Comparison of ENCODE assay signal across 15 cellular contexts in the genomic region with DNA sequence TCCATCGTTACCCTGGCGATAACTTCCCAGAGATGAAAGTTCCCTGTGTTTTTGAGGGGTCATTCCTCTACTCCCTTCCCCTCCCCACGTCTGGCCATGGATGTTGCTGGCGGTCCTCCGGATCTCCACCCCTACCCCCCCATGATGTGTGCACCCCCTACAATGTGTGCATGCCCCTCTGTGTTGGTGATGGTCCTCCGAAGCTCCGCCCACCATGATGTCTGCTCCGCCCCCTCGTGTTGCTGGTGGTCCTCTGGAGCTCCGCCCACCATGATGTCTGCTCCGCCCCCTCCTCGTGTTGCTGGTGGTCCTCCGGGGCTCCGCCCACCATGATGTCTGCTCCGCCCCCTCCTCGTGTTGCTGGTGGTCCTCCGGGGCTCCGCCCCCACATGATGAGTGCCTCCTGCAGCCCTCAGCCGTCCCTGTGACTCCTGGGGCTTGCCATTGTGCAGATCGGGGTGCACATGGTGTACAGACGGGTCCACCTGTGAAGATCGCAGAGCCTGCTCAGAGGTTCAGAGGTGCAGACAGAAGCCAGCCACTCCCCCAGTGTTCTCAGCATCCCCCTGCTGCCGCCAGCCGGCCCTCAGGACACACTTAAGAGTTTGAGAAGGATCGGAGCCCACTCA.
DNase-seq lines count a peak whose midpoint lies in the region; ATAC-seq and TF ChIP-seq lines count a peak whose summit lies in the region.
"Had no signal": no experiment of that assay in that cellular context is flagged by ENCODE, and none has a peak within 500 bp of the region (broad histone marks: within the 10 kb centered on the region; RNA-seq: fewer than 3 reads in every experiment).

No MANE protein-coding gene starts in this region.

- no peaks in the 10 kb centered on the region for H4K20me1 ChIP-seq in GM23338 (replicated peaks; ENCODE audit: insufficient read depth)

- DNase-seq in T-helper 1 cell: no peak
- peak; percentile 52 for DNase-seq in GM23338 (ENCODE audit: low spot score)
- DNase-seq in activated T-helper 2 cell treated with anti-CD3 and anti-CD28 coated beads, Interferon-gamma antibody, Interleukin-2, Interleukin-4, amounts not matched to agents 10 μg/mL and 5 μg/mL and 100 μg/mL, durations not matched to agents 14 hours and 24 hours and 36 hours (ENCODE audit: low spot score): no peak
- no peak for DNase-seq in naive thymus-derived CD4-positive, alpha-beta T cell
- DNase-seq in effector CD4-positive, alpha-beta T cell: no peak
- DNase-seq in kidney glomerular epithelial cell (lab: John Stamatoyannopoulos, UW): no peak
- no peak for DNase-seq in inferior parietal cortex (ENCODE audit: extremely low spot score)
- DNase-seq: KBM-7, left cardiac atrium, NCI-H226 had no signal

- H2AFZ ChIP-seq in GM23338: no peak overlapping the region

- no peaks in the 10 kb centered on the region for H3K9me2 ChIP-seq in GM23338 (ENCODE audit: insufficient read depth)

- POLR2A ChIA-PET in naive thymus-derived CD4-positive, alpha-beta T cell (lab: Charles Lee): interaction anchor here (0.7 to 1.1 kb wide), 4 partner anchors 12 to 88 kb away, joined by 3 read pairs; no protein-coding TSS in a partner anchor

- H3K4me2 ChIP-seq in GM23338: no peak overlapping the region

- CTCF ChIA-PET in naive thymus-derived CD4-positive, alpha-beta T cell (lab: Charles Lee): interaction anchor here (1.4 kb wide), 1 partner anchor 213 kb away, joined by 3 read pairs; no protein-coding TSS in a partner anchor

- H3K4me1 Mint-ChIP-seq in T-helper 1 cell treated with Interleukin-12 subunit alpha and Interleukin-12 subunit beta and Interleukin-4 antibody, amounts not matched to agents 30 μg/mL and 1 μg/mL, for 36 hours (ENCODE audit: low read depth): peaks cover 64% of the 10 kb centered on the region
- H3K4me1 Mint-ChIP-seq in GM23338: peaks cover 39% of the 10 kb centered on the region
- peaks cover 68% of the 10 kb centered on the region for H3K4me1 Mint-ChIP-seq in activated T-helper 2 cell treated with anti-CD3 and anti-CD28 coated beads, Interferon-gamma antibody, Interleukin-2, Interleukin-4, amounts not matched to agents 10 μg/mL and 5 μg/mL and 100 μg/mL, durations not matched to agents 14 hours and 24 hours and 36 hours (ENCODE audit: low read depth)
- H3K4me1 Mint-ChIP-seq in naive thymus-derived CD4-positive, alpha-beta T cell: peaks cover 35 to 85% (median 62%) of the 10 kb centered on the region in 7 donors

- no peaks in the 10 kb centered on the region for H3K79me2 ChIP-seq in GM23338 (replicated peaks; ENCODE audit: insufficient read depth)

- no peak for TF ChIP-seq CTCF in GM23338 (conservative IDR thresholded peaks at IDR 0.05; ENCODE audit: low read depth in 2 of 2)

- no peak overlapping the region for H3K4me3 Mint-ChIP-seq in T-helper 1 cell treated with Interleukin-12 subunit alpha and Interleukin-12 subunit beta and Interleukin-4 antibody, amounts not matched to agents 30 μg/mL and 1 μg/mL, for 36 hours
- no peak overlapping the region for H3K4me3 Mint-ChIP-seq in GM23338
- H3K4me3 Mint-ChIP-seq in activated T-helper 2 cell treated with anti-CD3 and anti-CD28 coated beads, Interferon-gamma antibody, Interleukin-2, Interleukin-4, amounts not matched to agents 10 μg/mL and 5 μg/mL and 100 μg/mL, durations not matched to agents 14 hours and 24 hours and 36 hours (ENCODE audit: low read depth): no peak overlapping the region
- H3K4me3 Mint-ChIP-seq in naive thymus-derived CD4-positive, alpha-beta T cell: peak overlapping the region in 6 of 10 donors; percentile 32 to 80 (median 50)
- H3K4me3 Mint-ChIP-seq: CD14-positive monocyte had no signal

- peaks cover 58% of the 10 kb centered on the region for H3K36me3 Mint-ChIP-seq in T-helper 1 cell treated with Interleukin-12 subunit alpha and Interleukin-12 subunit beta and Interleukin-4 antibody, amounts not matched to agents 30 μg/mL and 1 μg/mL, for 36 hours (ENCODE audit: low read depth)
- peaks cover 12% of the 10 kb centered on the region; the same call in 2 of the 3 replicates for H3K36me3 Mint-ChIP-seq in GM23338 (ENCODE audit: low read depth)
- H3K36me3 Mint-ChIP-seq in activated T-helper 2 cell treated with anti-CD3 and anti-CD28 coated beads, Interferon-gamma antibody, Interleukin-2, Interleukin-4, amounts not matched to agents 10 μg/mL and 5 μg/mL and 100 μg/mL, durations not matched to agents 14 hours and 24 hours and 36 hours (ENCODE audit: low read depth): peaks cover 82% of the 10 kb centered on the region
- peaks cover 5 to 66% (median 38%) of the 10 kb centered on the region in 5 donors for H3K36me3 Mint-ChIP-seq in naive thymus-derived CD4-positive, alpha-beta T cell

- H3K4me1 ChIP-seq in GM23338 (ENCODE audit: insufficient read depth): peaks cover 8% of the 10 kb centered on the region
- peaks cover 0 to 30% of the 10 kb centered on the region in 2 donors for H3K4me1 ChIP-seq in naive thymus-derived CD4-positive, alpha-beta T cell (ENCODE audit: control insufficient read depth in 2 of 2, insufficient read depth in 2 of 2, low read length in 2 of 2)

- peaks cover 0 to 5% (median 0%) of the 10 kb centered on the region in 3 experiments for H3K9me3 ChIP-seq in naive thymus-derived CD4-positive, alpha-beta T cell (ENCODE audit: control insufficient read depth in 2 of 3, low read length in 3 of 3)
- H3K9me3 ChIP-seq: heart left ventricle, prostate gland, thoracic aorta had no signal

- no peaks in the 10 kb centered on the region for H3F3A ChIP-seq in GM23338 (replicated peaks; ENCODE audit: low read depth)

- no peaks in the 10 kb centered on the region for H3K27me3 ChIP-seq in GM23338 (ENCODE audit: insufficient read depth)
- no peaks in the 10 kb centered on the region for H3K27me3 ChIP-seq in naive thymus-derived CD4-positive, alpha-beta T cell (ENCODE audit: control insufficient read depth in 2 of 2, insufficient read depth in 2 of 2, low read length in 2 of 2)
- H3K27me3 ChIP-seq: heart left ventricle had no signal

- H3K4me3 ChIP-seq in GM23338: no peak overlapping the region
- H3K4me3 ChIP-seq in naive thymus-derived CD4-positive, alpha-beta T cell (ENCODE audit: low read length): no peak overlapping the region
- H3K4me3 ChIP-seq: heart left ventricle, prostate gland, thoracic aorta had no signal

- no peaks in the 10 kb centered on the region for H3K36me3 ChIP-seq in GM23338 (ENCODE audit: insufficient read depth)
- peaks cover 0 to 29% (median 0%) of the 10 kb centered on the region in 3 experiments for H3K36me3 ChIP-seq in naive thymus-derived CD4-positive, alpha-beta T cell (ENCODE audit: control insufficient read depth in 2 of 3, insufficient read depth in 3 of 3, low read length in 3 of 3)
- H3K36me3 ChIP-seq: prostate gland, thoracic aorta had no signal

- no peak overlapping the region for H3K27ac ChIP-seq in GM23338 (ENCODE audit: low read depth)
- H3K27ac ChIP-seq in naive thymus-derived CD4-positive, alpha-beta T cell (ENCODE audit: low read depth, low read length): peak overlapping the region; percentile 18
- H3K27ac ChIP-seq: heart left ventricle, thoracic aorta had no signal

- H3K9me3 Mint-ChIP-seq in T-helper 1 cell treated with Interleukin-12 subunit alpha and Interleukin-12 subunit beta and Interleukin-4 antibody, amounts not matched to agents 30 μg/mL and 1 μg/mL, for 36 hours: peaks cover 19% of the 10 kb centered on the region
- H3K9me3 Mint-ChIP-seq in GM23338: no peaks in the 10 kb centered on the region
- H3K9me3 Mint-ChIP-seq in activated T-helper 2 cell treated with anti-CD3 and anti-CD28 coated beads, Interferon-gamma antibody, Interleukin-2, Interleukin-4, amounts not matched to agents 10 μg/mL and 5 μg/mL and 100 μg/mL, durations not matched to agents 14 hours and 24 hours and 36 hours: peaks cover 20% of the 10 kb centered on the region
- H3K9me3 Mint-ChIP-seq in naive thymus-derived CD4-positive, alpha-beta T cell: peaks cover 0 to 21% (median 7%) of the 10 kb centered on the region in 11 donors

- peak overlapping the region; percentile 98 for H3K27ac Mint-ChIP-seq in T-helper 1 cell treated with Interleukin-12 subunit alpha and Interleukin-12 subunit beta and Interleukin-4 antibody, amounts not matched to agents 30 μg/mL and 1 μg/mL, for 36 hours
- no peak overlapping the region for H3K27ac Mint-ChIP-seq in GM23338
- H3K27ac Mint-ChIP-seq in activated T-helper 2 cell treated with anti-CD3 and anti-CD28 coated beads, Interferon-gamma antibody, Interleukin-2, Interleukin-4, amounts not matched to agents 10 μg/mL and 5 μg/mL and 100 μg/mL, durations not matched to agents 14 hours and 24 hours and 36 hours: peak overlapping the region; percentile 92
- peak overlapping the region; percentile 64 to 95 (median 86) for H3K27ac Mint-ChIP-seq in naive thymus-derived CD4-positive, alpha-beta T cell

- intact Hi-C loops in activated T-helper 2 cell treated with anti-CD3 and anti-CD28 coated beads, Interferon-gamma antibody, Interleukin-2, Interleukin-4, amounts not matched to agents 10 μg/mL and 5 μg/mL and 100 μg/mL, durations not matched to agents 14 hours and 24 hours and 36 hours (cut with micrococcal nuclease): no loop called here
- intact Hi-C loops in naive thymus-derived CD4-positive, alpha-beta T cell (cut with micrococcal nuclease): loop anchor here in 1 of 2 donors (2.0 to 10.0 kb wide), 4 partner anchors 30 to 120 kb away; no protein-coding TSS in a partner anchor

- no peak for ATAC-seq in GM23338
- ATAC-seq in naive thymus-derived CD4-positive, alpha-beta T cell: no peak

- H3K27me3 Mint-ChIP-seq in T-helper 1 cell treated with Interleukin-12 subunit alpha and Interleukin-12 subunit beta and Interleukin-4 antibody, amounts not matched to agents 30 μg/mL and 1 μg/mL, for 36 hours (ENCODE audit: low read depth): no peaks in the 10 kb centered on the region
- H3K27me3 Mint-ChIP-seq in GM23338 (ENCODE audit: insufficient read depth, low read depth, poor library complexity): peaks cover 17% of the 10 kb centered on the region
- no peaks in the 10 kb centered on the region for H3K27me3 Mint-ChIP-seq in activated T-helper 2 cell treated with anti-CD3 and anti-CD28 coated beads, Interferon-gamma antibody, Interleukin-2, Interleukin-4, amounts not matched to agents 10 μg/mL and 5 μg/mL and 100 μg/mL, durations not matched to agents 14 hours and 24 hours and 36 hours (ENCODE audit: low read depth)
- no peaks in the 10 kb centered on the region for H3K27me3 Mint-ChIP-seq in naive thymus-derived CD4-positive, alpha-beta T cell

TF ChIP-seq in GM23338, 12 proteins besides CTCF, POLR2A, EP300 and RAD21 (continues in another document):
- TF ChIP-seq ZNF114 (CRISPR knock-in tag; IDR thresholded peaks at IDR 0.05): no peak

Comparison
In these comparisons a context has a peak if more than half of its experiments do, and no peak if none do; other contexts are left out.
1. H3K4me3 Mint-ChIP-seq: peak in naive thymus-derived CD4-positive, alpha-beta T cell (6 of 10); none in T-helper 1 cell treated with Interleukin-12 subunit alpha and Interleukin-12 subunit beta and Interleukin-4 antibody, amounts not matched to agents 30 μg/mL and 1 μg/mL, for 36 hours (single experiment), GM23338 (single experiment) and activated T-helper 2 cell treated with anti-CD3 and anti-CD28 coated beads, Interferon-gamma antibody, Interleukin-2, Interleukin-4, amounts not matched to agents 10 μg/mL and 5 μg/mL and 100 μg/mL, durations not matched to agents 14 hours and 24 hours and 36 hours (single experiment).